ENCODE assay signal across 8 cellular contexts in the genomic region with DNA sequence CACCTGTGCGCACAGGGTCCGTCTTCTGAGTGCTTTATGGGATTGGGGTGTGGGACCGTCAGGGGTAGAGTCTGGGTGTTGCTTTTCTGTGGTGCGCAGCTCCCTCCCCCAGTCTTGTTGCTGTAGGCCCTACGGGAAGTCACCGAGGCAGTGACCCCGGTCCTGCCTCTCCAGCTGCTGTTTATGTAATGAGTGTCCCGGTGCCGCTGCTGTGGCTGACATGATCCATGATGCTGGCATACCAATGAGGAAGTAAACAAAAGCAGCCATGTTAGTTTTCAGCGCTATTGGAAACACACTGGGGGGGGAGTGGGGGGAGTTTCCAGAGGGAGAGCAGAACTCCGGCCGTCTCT. TPM values are rescaled to one million over a fixed set of nuclear protein-coding genes. Genes with fewer than 3 reads are reported as not detected.
A peak's percentile ranks its signal among the peaks of the same experiment; 100 is the strongest.
DNase-seq lines count a peak whose midpoint lies in the region; ATAC-seq and TF ChIP-seq lines count a peak whose summit lies in the region.

No MANE protein-coding gene starts in this region.

- TF ChIP-seq CTCF in BE2C (IDR thresholded peaks at IDR 0.05; ENCODE audit: low read depth, low read length) = no peak
- no peak for TF ChIP-seq CTCF in astrocyte of the cerebellum (IDR thresholded peaks at IDR 0.05; ENCODE audit: low read depth, low read length, missing control alignments)

- no peaks in the 10 kb centered on the region for H3K27me3 ChIP-seq in BE2C
- H3K27me3 ChIP-seq in SJCRH30 = no peaks in the 10 kb centered on the region
- H3K27me3 ChIP-seq in rectal smooth muscle tissue (ENCODE audit: control insufficient read depth, insufficient read depth, low read length) = no peaks in the 10 kb centered on the region

- DNase-seq in BE2C = no peak
- peak; percentile 65 for DNase-seq in HK-2 (ENCODE audit: unreplicated experiment)
- peak; percentile 67 to 81 for DNase-seq in SJCRH30
- DNase-seq in astrocyte of the cerebellum (ENCODE audit: low read depth) = no peak
- DNase-seq in hippocampal formation (lab: John Stamatoyannopoulos, UW) = peak; percentile 75 to 84
- no peak for DNase-seq in NCI-H1436 (lab: John Stamatoyannopoulos, UW)

- ATAC-seq in GM19463 (IDR thresholded peaks at IDR 0.05; ENCODE audit: unreplicated experiment) = no peak

- H3K4me1 ChIP-seq in BE2C (peaks cover 7% of the 10 kb centered on the region), SJCRH30 (peaks cover 29% of the 10 kb centered on the region), rectal smooth muscle tissue (ENCODE audit: control insufficient read depth, insufficient read depth, low read length) (peaks cover 30% of the 10 kb centered on the region)

- peak overlapping the region; percentile 71 for H3K9ac ChIP-seq in rectal smooth muscle tissue (ENCODE audit: low read length)

- H3K9me3 ChIP-seq in BE2C (no peaks in the 10 kb centered on the region), SJCRH30 (replicated peaks) (no peaks in the 10 kb centered on the region)

- peaks cover 5% of the 10 kb centered on the region; the same call in 1 of the 2 replicates for H3K36me3 ChIP-seq in BE2C
- 0 out of 2 replicates have a peak, but pooled peaks cover 2% of the 10 kb centered on the region for H3K36me3 ChIP-seq in SJCRH30
- H3K36me3 ChIP-seq in rectal smooth muscle tissue (ENCODE audit: control insufficient read depth, insufficient read depth, low read length) = no peaks in the 10 kb centered on the region

- in situ Hi-C loops in astrocyte of the cerebellum (cut with HindIII; ENCODE audit: low sequenced_read_pairs) = no loop called here

- H3K27ac ChIP-seq in SJCRH30 (peak overlapping the region; percentile 79), rectal smooth muscle tissue (ENCODE audit: low read depth, low read length) (peak overlapping the region; percentile 92)

- H3K4me3 ChIP-seq in BE2C (ENCODE audit: low read depth, low read length) (peak overlapping the region; percentile 91), SJCRH30 (peak overlapping the region; percentile 86), astrocyte of the cerebellum (ENCODE audit: low read depth, low read length) (peak overlapping the region; percentile 83), rectal smooth muscle tissue (ENCODE audit: low read length) (peak overlapping the region; percentile 86)

RNA-seq across cellular contexts. Expression of a gene that starts 1.1 kb away (rescaled TPM):
- 148 TPM for polyA plus RNA-seq in BE2C (2012; ENCODE audit: insufficient read depth, insufficient read length, low read depth)
- 66.6 and 67.3 TPM in 2 replicates for total RNA-seq in SJCRH30 (2014; rRNA removed; shearing (Covaris generic))

Comparison
In these comparisons a context has a peak if more than half of its experiments do, and no peak if none do; other contexts are left out.
1. DNase-seq: peak in HK-2 (single experiment), SJCRH30 (2 of 2) and hippocampal formation (2 of 2); none in BE2C (single experiment), astrocyte of the cerebellum (single experiment) and NCI-H1436 (single experiment).
2. Peak in every context shown above with its lines, with median percentiles within 50 percentile points of each other: H3K4me3 ChIP-seq.